Comparison of ENCODE assay signal across 16 cellular contexts in the genomic region with DNA sequence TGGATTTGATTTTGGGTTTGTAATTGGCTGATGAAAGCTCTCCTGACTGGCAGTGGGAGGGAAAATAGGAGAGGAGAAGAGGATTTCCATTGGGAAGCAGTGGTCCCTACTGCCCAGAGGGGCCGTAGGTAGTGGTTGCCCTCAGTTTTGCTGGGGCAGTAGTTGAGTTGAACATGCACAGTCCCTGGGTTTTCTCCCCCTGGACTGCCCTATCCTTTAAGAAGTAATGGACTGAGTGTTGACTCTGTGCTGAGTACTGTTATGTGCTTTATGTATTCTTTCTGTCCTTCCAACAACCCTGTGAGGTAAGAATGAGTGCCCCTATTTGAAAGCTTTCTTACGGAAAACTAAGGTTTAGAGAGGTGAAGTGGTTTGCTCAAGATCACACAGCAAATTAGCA.
A peak's percentile ranks its signal among the peaks of the same experiment; 100 is the strongest.
DNase-seq lines count a peak whose midpoint lies in the region; TF ChIP-seq lines count a peak whose summit lies in the region.
"Had no signal": no experiment of that assay in that cellular context is flagged by ENCODE, and none has a peak within 500 bp of the region (broad histone marks: within the 10 kb centered on the region; RNA-seq: fewer than 3 reads in every experiment).

No MANE protein-coding gene starts in this region.

- no peaks in the 10 kb centered on the region for H3K9me3 Mint-ChIP-seq in activated naive CD4-positive, alpha-beta T cell treated with anti-CD3 and anti-CD28 coated beads, Interleukin-2, amount 50 U/mL, for 24 hours
- H3K9me3 Mint-ChIP-seq: activated B cell treated with CpG ODN at 0.5 μM for 24 hours had no signal

- H3K27ac ChIP-seq in SK-N-SH (ENCODE audit: low read depth in 2 of 2, low read length in 1 of 2) (peak overlapping the region; percentile 98 to 100), tibial artery (peak overlapping the region; percentile 45 to 65)
- H3K27ac ChIP-seq: psoas muscle, testis had no signal

- TF ChIP-seq RAD21 in SK-N-SH (IDR thresholded peaks at IDR 0.05; ENCODE audit: low read length), result no peak

- H4K20me1 ChIP-seq in SK-N-SH (ENCODE audit: insufficient read depth), result no peaks in the 10 kb centered on the region

- H3K9ac ChIP-seq in SK-N-SH, result peak overlapping the region; percentile 80

- TF ChIP-seq EP300 in SK-N-SH (IDR thresholded peaks at IDR 0.05; ENCODE audit: borderline replicate concordance in 1 of 2, low read depth in 1 of 2, low read length in 1 of 2), result no peak

- H3K9me2 ChIP-seq in SK-N-SH, result no peaks in the 10 kb centered on the region

- H3K4me1 ChIP-seq in SK-N-SH (ENCODE audit: control insufficient read depth in 1 of 2, insufficient read depth in 2 of 2, low read depth in 1 of 2, low read length in 1 of 2), result peaks cover 29 to 38% of the 10 kb centered on the region in 2 experiments
- peaks cover 0 to 26% (median 5%) of the 10 kb centered on the region in 4 donors for H3K4me1 ChIP-seq in tibial artery
- H3K4me1 ChIP-seq: psoas muscle had no signal

- TF ChIP-seq CTCF in SK-N-SH (IDR thresholded peaks at IDR 0.05) (no peak), fibroblast of pulmonary artery (IDR thresholded peaks at IDR 0.05; ENCODE audit: low read length, missing control alignments) (no peak), tibial artery (IDR thresholded peaks at IDR 0.05) (no peak)

- peak overlapping the region; percentile 57 for H2AFZ ChIP-seq in SK-N-SH (ENCODE audit: low read depth)

- WGBS in SK-N-SH (ENCODE audit: low lambda C conversion rate), result 61% methylated on average over 2 of the region's 2 CpGs

- no peaks in the 10 kb centered on the region for H3K4me1 Mint-ChIP-seq in activated naive CD4-positive, alpha-beta T cell treated with anti-CD3 and anti-CD28 coated beads, Interleukin-2, amount 50 U/mL, for 24 hours
- H3K4me1 Mint-ChIP-seq: activated B cell treated with CpG ODN at 0.5 μM for 24 hours had no signal

- H3K9me3 ChIP-seq in SK-N-SH, result no peaks in the 10 kb centered on the region
- H3K9me3 ChIP-seq in tibial artery, result no peaks in the 10 kb centered on the region
- H3K9me3 ChIP-seq: heart left ventricle, psoas muscle, testis had no signal

- no peaks in the 10 kb centered on the region for H3K79me2 ChIP-seq in SK-N-SH (ENCODE audit: insufficient read depth)

- H3K4me3 ChIP-seq in SK-N-SH (ENCODE audit: low read depth in 2 of 2, low read length in 1 of 2) (peak overlapping the region in 1 of 2 experiments; percentile 40; a peak in 2 of 4 replicates), fibroblast of pulmonary artery (replicated peaks; ENCODE audit: low read depth, low read length) (peak overlapping the region; percentile 28), tibial artery (no peak overlapping the region)
- H3K4me3 ChIP-seq: heart left ventricle, psoas muscle, testis had no signal

- DNase-seq in activated naive CD4-positive, alpha-beta T cell treated with anti-CD3 and anti-CD28 coated beads, Interleukin-2, amount 50 U/mL, for 16 hours, result no peak
- DNase-seq in SK-N-SH (no peak), fibroblast of pulmonary artery (ENCODE audit: low read depth) (no peak), tibial artery (no peak), 8988T (no peak), NCI-H446 (lab: John Stamatoyannopoulos, UW) (no peak), NCI-H345 (lab: John Stamatoyannopoulos, UW) (no peak)
- DNase-seq: activated B cell treated with CpG ODN at 0.5 μM for 24 hours, cortex of kidney, erythroblast, GDM1, NCI-H1417 treated with DMSO at 0.1 percent for 48 hours, testis had no signal

- H3K27me3 ChIP-seq in SK-N-SH (ENCODE audit: insufficient read depth) (no peaks in the 10 kb centered on the region), tibial artery (no peaks in the 10 kb centered on the region)
- H3K27me3 ChIP-seq: heart left ventricle, testis had no signal

- CTCF ChIA-PET in SK-N-SH (lab: Yijun Ruan, JAX), result interaction anchor here (0.9 to 1.3 kb wide), 4 partner anchors 11 to 76 kb away, joined by 3 to 4 read pairs (median 4); no protein-coding TSS in a partner anchor

- peak overlapping the region; percentile 30 for H3K27ac Mint-ChIP-seq in activated naive CD4-positive, alpha-beta T cell treated with anti-CD3 and anti-CD28 coated beads, Interleukin-2, amount 50 U/mL, for 24 hours
- H3K27ac Mint-ChIP-seq: activated B cell treated with CpG ODN at 0.5 μM for 24 hours had no signal

- POLR2A ChIA-PET in SK-N-SH (lab: Yijun Ruan, JAX), result no interaction called here

- intact Hi-C loops in tibial artery (cut with DNase I; ENCODE audit: low total_unique reads), result no loop called here

- no peaks in the 10 kb centered on the region for H3K36me3 ChIP-seq in SK-N-SH (replicated peaks in 1 of 2; ENCODE audit: control insufficient read depth in 1 of 2, insufficient read depth in 2 of 2, low read length in 1 of 2)
- H3K36me3 ChIP-seq in tibial artery, result no peaks in the 10 kb centered on the region
- H3K36me3 ChIP-seq: heart left ventricle had no signal

- H3K36me3 Mint-ChIP-seq in activated naive CD4-positive, alpha-beta T cell treated with anti-CD3 and anti-CD28 coated beads, Interleukin-2, amount 50 U/mL, for 24 hours, result no peaks in the 10 kb centered on the region

- peak overlapping the region; percentile 75 for H3K4me2 ChIP-seq in SK-N-SH

- H3K4me3 Mint-ChIP-seq in activated naive CD4-positive, alpha-beta T cell treated with anti-CD3 and anti-CD28 coated beads, Interleukin-2, amount 50 U/mL, for 24 hours, result no peak overlapping the region
- H3K4me3 Mint-ChIP-seq: activated B cell treated with CpG ODN at 0.5 μM for 24 hours had no signal

- H3K27me3 Mint-ChIP-seq in activated naive CD4-positive, alpha-beta T cell treated with anti-CD3 and anti-CD28 coated beads, Interleukin-2, amount 50 U/mL, for 24 hours, result peaks cover 2% of the 10 kb centered on the region
- H3K27me3 Mint-ChIP-seq: activated B cell treated with CpG ODN at 0.5 μM for 24 hours had no signal

- H3F3A ChIP-seq in SK-N-SH (replicated peaks; ENCODE audit: insufficient read depth), result peaks cover 29% of the 10 kb centered on the region

TF ChIP-seq in SK-N-SH, 30 proteins besides CTCF, POLR2A, EP300 and RAD21:
- TF ChIP-seq GABPA (IDR thresholded peaks at IDR 0.05; ENCODE audit: low read depth) (no peak), MXI1 (IDR thresholded peaks at IDR 0.05; ENCODE audit: low read depth, low read length) (no peak), TEAD4 (IDR thresholded peaks at IDR 0.05; ENCODE audit: borderline replicate concordance, insufficient read depth) (no peak), IRF3 (IDR thresholded peaks at IDR 0.05; ENCODE audit: low read depth, low read length) (no peak), FOXM1 (IDR thresholded peaks at IDR 0.05; ENCODE audit: low read depth) (no peak), FOXJ3 (CRISPR knock-in tag; IDR thresholded peaks at IDR 0.05) (no peak), ELF1 (IDR thresholded peaks at IDR 0.05) (no peak), FOSL2 (IDR thresholded peaks at IDR 0.05; ENCODE audit: borderline replicate concordance, low read depth) (no peak)
- TF ChIP-seq, protein P1, sequence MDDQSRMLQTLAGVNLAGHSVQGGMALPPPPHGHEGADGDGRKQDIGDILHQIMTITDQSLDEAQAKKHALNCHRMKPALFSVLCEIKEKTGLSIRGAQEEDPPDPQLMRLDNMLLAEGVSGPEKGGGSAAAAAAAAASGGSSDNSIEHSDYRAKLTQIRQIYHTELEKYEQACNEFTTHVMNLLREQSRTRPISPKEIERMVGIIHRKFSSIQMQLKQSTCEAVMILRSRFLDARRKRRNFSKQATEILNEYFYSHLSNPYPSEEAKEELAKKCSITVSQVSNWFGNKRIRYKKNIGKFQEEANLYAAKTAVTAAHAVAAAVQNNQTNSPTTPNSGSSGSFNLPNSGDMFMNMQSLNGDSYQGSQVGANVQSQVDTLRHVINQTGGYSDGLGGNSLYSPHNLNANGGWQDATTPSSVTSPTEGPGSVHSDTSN (IDR thresholded peaks at IDR 0.05), result no peak
